ENCODE assay signal across 1 cellular context in genomic region chr15:69081310-69082004, GRCh38.
TF ChIP-seq lines count a peak whose summit lies in the region.

No MANE protein-coding gene starts in this region.

TF ChIP-seq in IMR-90, 13 proteins besides CTCF, POLR2A, EP300 and RAD21:
- TF ChIP-seq NFE2L2 (IDR thresholded peaks at IDR 0.05; ENCODE audit: low read depth, low read length) (no peak), MAZ (IDR thresholded peaks at IDR 0.05; ENCODE audit: borderline replicate concordance, low read depth, low read length) (no peak), FOS (IDR thresholded peaks at IDR 0.05; ENCODE audit: low read depth, low read length) (no peak), RFX5 (IDR thresholded peaks at IDR 0.05; ENCODE audit: low read depth, low read length) (no peak), MAFK (IDR thresholded peaks at IDR 0.05; ENCODE audit: low read depth, low read length) (no peak), SMC3 (IDR thresholded peaks at IDR 0.05; ENCODE audit: low read depth, low read length) (no peak), CEBPB (IDR thresholded peaks at IDR 0.05; ENCODE audit: low read depth, low read length) (no peak), CHD1 (IDR thresholded peaks at IDR 0.05; ENCODE audit: low read depth, low read length) (no peak), MXI1 (IDR thresholded peaks at IDR 0.05; ENCODE audit: borderline replicate concordance, low read depth, low read length) (no peak), RCOR1 (IDR thresholded peaks at IDR 0.05; ENCODE audit: insufficient replicate concordance, low read length) (no peak)
- TF ChIP-seq, protein P1, sequence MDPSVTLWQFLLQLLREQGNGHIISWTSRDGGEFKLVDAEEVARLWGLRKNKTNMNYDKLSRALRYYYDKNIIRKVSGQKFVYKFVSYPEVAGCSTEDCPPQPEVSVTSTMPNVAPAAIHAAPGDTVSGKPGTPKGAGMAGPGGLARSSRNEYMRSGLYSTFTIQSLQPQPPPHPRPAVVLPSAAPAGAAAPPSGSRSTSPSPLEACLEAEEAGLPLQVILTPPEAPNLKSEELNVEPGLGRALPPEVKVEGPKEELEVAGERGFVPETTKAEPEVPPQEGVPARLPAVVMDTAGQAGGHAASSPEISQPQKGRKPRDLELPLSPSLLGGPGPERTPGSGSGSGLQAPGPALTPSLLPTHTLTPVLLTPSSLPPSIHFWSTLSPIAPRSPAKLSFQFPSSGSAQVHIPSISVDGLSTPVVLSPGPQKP (IDR thresholded peaks at IDR 0.05; ENCODE audit: borderline replicate concordance, low read depth, low read length): no peak
TF ChIP-seq in IMR-90: peak in this region for 0.
